9 cellular contexts compared by ENCODE assay signal in the genomic region with DNA sequence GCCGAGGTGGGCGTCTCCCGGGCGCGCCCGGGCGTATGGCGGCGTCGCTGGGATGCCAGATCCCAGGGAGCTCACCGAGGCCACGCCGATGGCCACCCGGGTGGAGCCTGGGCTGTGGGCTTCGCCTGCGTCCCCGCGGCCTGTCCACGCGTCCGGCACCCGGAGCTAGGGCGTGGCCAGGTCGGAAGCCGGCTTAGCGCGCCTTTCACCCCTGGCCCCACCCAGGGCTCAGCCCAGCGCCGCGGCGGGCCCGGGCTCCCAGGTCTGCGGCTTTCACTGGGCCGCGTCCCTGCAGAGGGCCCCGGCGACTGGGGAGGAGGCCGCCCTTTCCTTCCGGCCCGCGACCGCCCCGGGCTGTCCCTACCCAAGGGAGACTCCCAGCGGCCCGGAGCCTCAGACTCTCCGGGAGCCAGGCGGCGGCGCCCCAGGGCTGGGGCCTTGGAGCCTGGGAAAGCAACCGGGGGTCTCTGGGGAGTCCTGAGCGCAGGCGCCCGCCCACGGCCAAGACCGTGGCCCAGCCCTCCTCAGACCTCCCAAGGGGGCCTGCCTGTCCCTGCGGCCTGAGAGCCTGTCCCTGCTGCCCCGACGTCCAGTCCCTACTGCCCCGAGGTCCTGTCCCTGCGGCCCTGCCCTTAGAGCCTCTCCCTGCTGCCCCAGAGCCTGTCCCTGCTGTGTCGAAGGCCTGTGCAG. TPM values are rescaled to one million over a fixed set of nuclear protein-coding genes. Genes with fewer than 3 reads are reported as not detected.
A peak's percentile ranks its signal among the peaks of the same experiment; 100 is the strongest.
DNase-seq lines count a peak whose midpoint lies in the region; ATAC-seq, FAIRE-seq and TF ChIP-seq lines count a peak whose summit lies in the region.
"Had no signal": no experiment of that assay in that cellular context is flagged by ENCODE, and none has a peak within 500 bp of the region (broad histone marks: within the 10 kb centered on the region; RNA-seq: fewer than 3 reads in every experiment).

No MANE protein-coding gene starts in this region.

- H3K79me2 ChIP-seq in astrocyte (ENCODE audit: insufficient read depth, low read length), result no peaks in the 10 kb centered on the region
- H3K79me2 ChIP-seq in trophoblast cell (ENCODE audit: control insufficient read depth, insufficient read depth, low read length, poor library complexity), result no peaks in the 10 kb centered on the region

- H3K27me3 Mint-ChIP-seq in CD8-positive, alpha-beta memory T cell, result peaks cover 34 to 46% of the 10 kb centered on the region in 2 donors
- peaks cover 32% of the 10 kb centered on the region for H3K27me3 Mint-ChIP-seq in astrocyte (ENCODE audit: low read depth, unreplicated experiment)
- peaks cover 15 to 52% (median 34%) of the 10 kb centered on the region in 5 donors for H3K27me3 Mint-ChIP-seq in naive thymus-derived CD8-positive, alpha-beta T cell

- H3K27me3 ChIP-seq in CD8-positive, alpha-beta memory T cell (ENCODE audit: insufficient read depth, low read length, poor library complexity, severe bottlenecking), result peaks cover 17% of the 10 kb centered on the region
- peaks cover 15% of the 10 kb centered on the region for H3K27me3 ChIP-seq in astrocyte (ENCODE audit: insufficient read depth, low read length)
- no peaks in the 10 kb centered on the region for H3K27me3 ChIP-seq in trophoblast cell (ENCODE audit: insufficient read depth, low read length)

- peaks cover 0 to 7% (median 3%) of the 10 kb centered on the region in 3 donors for H3K36me3 Mint-ChIP-seq in CD8-positive, alpha-beta memory T cell
- H3K36me3 Mint-ChIP-seq in astrocyte (ENCODE audit: low read depth, unreplicated experiment), result no peaks in the 10 kb centered on the region
- no peaks in the 10 kb centered on the region for H3K36me3 Mint-ChIP-seq in naive thymus-derived CD8-positive, alpha-beta T cell

- peaks cover 7 to 17% (median 8%) of the 10 kb centered on the region in 3 donors for H3K4me1 Mint-ChIP-seq in CD8-positive, alpha-beta memory T cell
- H3K4me1 Mint-ChIP-seq in astrocyte (ENCODE audit: low read depth, unreplicated experiment), result no peaks in the 10 kb centered on the region
- peaks cover 7 to 16% (median 10%) of the 10 kb centered on the region in 4 donors for H3K4me1 Mint-ChIP-seq in naive thymus-derived CD8-positive, alpha-beta T cell

- no peak overlapping the region for H3K4ac ChIP-seq in trophoblast cell (ENCODE audit: low read depth, low read length)

- H2BK12ac ChIP-seq in trophoblast cell (ENCODE audit: low read length), result no peak overlapping the region

- no peak overlapping the region for H3K27ac ChIP-seq in CD8-positive, alpha-beta memory T cell (ENCODE audit: low read depth, low read length)
- H3K27ac ChIP-seq in astrocyte (ENCODE audit: low read depth, low read length) (no peak overlapping the region), trophoblast cell (ENCODE audit: low read depth, low read length) (no peak overlapping the region)

- no peak overlapping the region for H3K14ac ChIP-seq in trophoblast cell (ENCODE audit: low read length)

- TF ChIP-seq CTCF in astrocyte (IDR thresholded peaks at IDR 0.05; ENCODE audit: insufficient read depth, low read depth, low read length), result no peak

- FAIRE-seq in astrocyte (lab: Jason Lieb, UNC), result no peak

- no peaks in the 10 kb centered on the region for H3K9me3 Mint-ChIP-seq in CD8-positive, alpha-beta memory T cell
- H3K9me3 Mint-ChIP-seq in astrocyte (ENCODE audit: unreplicated experiment), result peaks cover 2% of the 10 kb centered on the region
- H3K9me3 Mint-ChIP-seq in naive thymus-derived CD8-positive, alpha-beta T cell, result peaks cover 0 to 2% (median 0%) of the 10 kb centered on the region in 9 donors

- H3K9ac ChIP-seq in astrocyte (ENCODE audit: low read length) (no peak overlapping the region), trophoblast cell (ENCODE audit: low read length) (no peak overlapping the region)

- CTCF ChIA-PET in CD8-positive, alpha-beta memory T cell (lab: Charles Lee), result no interaction called here

- WGBS in trophoblast cell (ENCODE audit: extremely low coverage, insufficient coverage, insufficient read length), result no CpG with 5 or more reads among the region's 61 CpGs

- H4K8ac ChIP-seq in trophoblast cell (ENCODE audit: low read depth, low read length), result no peak overlapping the region

- peak overlapping the region; percentile 71 for H2AFZ ChIP-seq in astrocyte (ENCODE audit: low read depth, low read length)
- H2AFZ ChIP-seq in trophoblast cell (ENCODE audit: insufficient read depth, low read length, poor library complexity), result no peak overlapping the region

- no peak overlapping the region for H3K23ac ChIP-seq in trophoblast cell (ENCODE audit: low read length)

- H3K36me3 ChIP-seq in CD8-positive, alpha-beta memory T cell (ENCODE audit: insufficient read depth, low read length), result no peaks in the 10 kb centered on the region
- no peaks in the 10 kb centered on the region for H3K36me3 ChIP-seq in astrocyte (ENCODE audit: insufficient read depth, low read length)
- no peaks in the 10 kb centered on the region for H3K36me3 ChIP-seq in trophoblast cell (ENCODE audit: control insufficient read depth in 1 of 2, insufficient read depth in 2 of 2, low read length in 2 of 2)

- no peak overlapping the region for H2BK5ac ChIP-seq in trophoblast cell (ENCODE audit: low read depth, low read length, poor library complexity)

- H3K4me1 ChIP-seq in CD8-positive, alpha-beta memory T cell (ENCODE audit: insufficient read depth, low read length), result no peaks in the 10 kb centered on the region
- H3K4me1 ChIP-seq in astrocyte (ENCODE audit: insufficient read depth, low read length) (no peaks in the 10 kb centered on the region), trophoblast cell (ENCODE audit: control insufficient read depth in 1 of 2, insufficient read depth in 2 of 2, low read length in 2 of 2) (no peaks in the 10 kb centered on the region)

- no peaks in the 10 kb centered on the region for H3K79me1 ChIP-seq in trophoblast cell (ENCODE audit: low read length)

- POLR2A ChIA-PET in CD8-positive, alpha-beta memory T cell (lab: Charles Lee), result no interaction called here
- POLR2A ChIA-PET in naive thymus-derived CD8-positive, alpha-beta T cell (lab: Charles Lee), result no interaction called here

- H3K4me3 Mint-ChIP-seq in CD8-positive, alpha-beta memory T cell, result peak overlapping the region in 5 of 7 donors; percentile 9 to 54 (median 29)
- no peak overlapping the region for H3K4me3 Mint-ChIP-seq in astrocyte (ENCODE audit: unreplicated experiment)
- peak overlapping the region in 7 of 10 donors; percentile 19 to 64 (median 56) for H3K4me3 Mint-ChIP-seq in naive thymus-derived CD8-positive, alpha-beta T cell

- peak; percentile 61 for ATAC-seq in GM21723 (IDR thresholded peaks at IDR 0.05; ENCODE audit: unreplicated experiment)
- ATAC-seq in naive thymus-derived CD8-positive, alpha-beta T cell, result peak; percentile 43 to 45

- H3K4me3 ChIP-seq in CD8-positive, alpha-beta memory T cell (ENCODE audit: low read length), result no peak overlapping the region
- H3K4me3 ChIP-seq in astrocyte (ENCODE audit: insufficient read depth, low read depth, low read length) (peak overlapping the region; percentile 28), trophoblast cell (ENCODE audit: low read depth, low read length) (no peak overlapping the region)

- no peak overlapping the region for H4K91ac ChIP-seq in trophoblast cell (ENCODE audit: low read depth, low read length)

- peak overlapping the region; percentile 77 for H3K4me2 ChIP-seq in astrocyte (ENCODE audit: low read length)
- no peak overlapping the region for H3K4me2 ChIP-seq in trophoblast cell (ENCODE audit: low read length)

- H4K20me1 ChIP-seq in astrocyte (ENCODE audit: insufficient read depth, low read length), result no peaks in the 10 kb centered on the region

- H3K27ac Mint-ChIP-seq in CD8-positive, alpha-beta memory T cell, result no peak overlapping the region
- no peak overlapping the region for H3K27ac Mint-ChIP-seq in astrocyte (ENCODE audit: unreplicated experiment)
- H3K27ac Mint-ChIP-seq in naive thymus-derived CD8-positive, alpha-beta T cell, result no peak overlapping the region

- no peak for DNase-seq in CD8-positive, alpha-beta memory T cell
- no peak for DNase-seq in astrocyte (ENCODE audit: low read depth)
- no peak for DNase-seq in naive thymus-derived CD8-positive, alpha-beta T cell
- no peak for DNase-seq in AG08395 (ENCODE audit: low spot score)
- no peak for DNase-seq in activated CD4-positive, CD25-positive, alpha-beta regulatory T cell treated with anti-CD3 and anti-CD28 coated beads, Interleukin-2, amount 50 U/mL, for 72 hours
- no peak for DNase-seq in trophoblast cell
- no peak for DNase-seq in NCI-H128 (lab: John Stamatoyannopoulos, UW; ENCODE audit: unreplicated experiment)
- DNase-seq: NCI-H2081 treated with DMSO at 0.1 percent for 48 hours had no signal

- H2BK120ac ChIP-seq in trophoblast cell (ENCODE audit: insufficient read depth, low read length, poor library complexity), result no peak overlapping the region

- H4K12ac ChIP-seq in trophoblast cell (ENCODE audit: low read depth, low read length), result no peak overlapping the region

- no peak overlapping the region for H2AK5ac ChIP-seq in trophoblast cell (ENCODE audit: low read length)

- H3K18ac ChIP-seq in trophoblast cell (ENCODE audit: low read length), result no peak overlapping the region

- H3K9me3 ChIP-seq in CD8-positive, alpha-beta memory T cell (ENCODE audit: low read length), result no peaks in the 10 kb centered on the region
- peaks cover 6% of the 10 kb centered on the region for H3K9me3 ChIP-seq in astrocyte (ENCODE audit: insufficient read depth, low read depth, low read length)
- peaks cover 3% of the 10 kb centered on the region for H3K9me3 ChIP-seq in trophoblast cell (ENCODE audit: insufficient read depth, low read depth, low read length)

RNA-seq across cellular contexts. Expression of a gene that starts 36.3 kb away (rescaled TPM):
- total RNA-seq in CD8-positive, alpha-beta memory T cell, result 10 to 100 TPM; 56.1 to 58.6 TPM
- 50.1 TPM for polyA plus RNA-seq in CD8-positive, alpha-beta memory T cell
- total RNA-seq in astrocyte, result 458 and 582 TPM in 2 replicates
- 10 to 100 TPM; 30.9 to 38.7 TPM for total RNA-seq in naive thymus-derived CD8-positive, alpha-beta T cell
- 10 to 100 TPM; 35.4 to 56.7 (median 53.8) TPM for polyA plus RNA-seq in naive thymus-derived CD8-positive, alpha-beta T cell
- 306 and 337 TPM in 2 replicates for polyA plus RNA-seq in trophoblast cell (2013)
